In the genomic region with DNA sequence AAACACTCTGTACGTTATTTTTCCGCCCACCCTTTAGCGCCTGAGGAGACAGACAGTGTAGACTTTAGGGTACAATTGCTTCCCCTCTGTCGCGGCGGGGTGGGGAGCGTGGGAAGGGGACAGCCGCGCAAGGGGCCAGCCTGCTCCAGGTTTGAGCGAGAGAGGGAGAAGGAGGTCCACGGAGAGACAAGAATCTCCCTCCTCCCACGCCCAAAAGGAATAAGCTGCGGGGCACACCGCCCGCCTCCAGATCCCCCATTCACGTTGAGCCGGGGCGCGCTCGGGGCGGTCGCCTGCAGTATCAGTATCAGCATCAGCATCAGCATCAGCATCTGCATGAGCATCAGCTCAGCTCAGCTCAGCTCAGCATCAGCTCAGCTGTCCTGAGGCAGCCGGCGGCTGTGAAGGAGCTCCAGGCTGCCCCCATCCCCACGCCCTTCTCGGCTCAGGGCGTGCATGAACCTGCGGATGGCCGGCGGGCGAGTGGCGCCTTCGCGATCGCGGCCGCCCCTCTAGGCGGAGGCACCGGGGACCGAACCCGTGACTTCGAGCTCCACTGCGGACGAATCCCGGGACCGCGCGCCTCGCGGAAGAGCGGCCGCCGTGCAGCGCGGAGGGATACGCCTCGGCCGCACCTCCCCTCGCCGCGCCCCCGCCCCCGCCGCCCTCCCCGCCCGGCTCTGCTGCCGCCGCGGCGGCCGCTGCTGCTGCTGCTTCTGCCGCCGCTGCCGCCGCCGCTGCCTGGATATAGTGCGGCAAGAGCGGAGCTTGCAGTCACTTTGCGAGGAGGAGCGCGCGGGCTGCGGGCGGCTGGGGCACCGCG, we compare ENCODE assay signal across 1 cellular context.
TF ChIP-seq lines count a peak whose summit lies in the region.

NCAM2 (plus strand) TSS at position 777 of the 823 bp plus-strand sequence.

TF ChIP-seq in GM23338, 12 proteins besides CTCF, POLR2A, EP300 and RAD21 (continued from another document):
- TF ChIP-seq ZNF462 (CRISPR knock-in tag; IDR thresholded peaks at IDR 0.05): no peak
